ENCODE assay signal across 8 cellular contexts in genomic region chr10:102120987-102121738, GRCh38. TPM values are rescaled to one million over a fixed set of nuclear protein-coding genes. Genes with fewer than 3 reads are reported as not detected.
A peak's percentile ranks its signal among the peaks of the same experiment; 100 is the strongest.
DNase-seq lines count a peak whose midpoint lies in the region; ATAC-seq and TF ChIP-seq lines count a peak whose summit lies in the region.

No MANE protein-coding gene starts in this region.

- peak overlapping the region; percentile 77 for H3K4me3 ChIP-seq in RWPE2 (ENCODE audit: severe bottlenecking)
- H3K4me3 ChIP-seq in dorsolateral prefrontal cortex: peak overlapping the region; percentile 58 to 96 (median 86)
- H3K4me3 ChIP-seq in lower leg skin (ENCODE audit: low read depth, poor library complexity, severe bottlenecking): peak overlapping the region; percentile 78
- H3K4me3 ChIP-seq in suprapubic skin: peak overlapping the region; percentile 73

- 4 to 10% methylated on average over 15 of the region's 15 CpGs for WGBS in lower leg skin, 2 donors
- under 1% methylated on average over 13 of the region's 15 CpGs for WGBS in suprapubic skin

- no peaks in the 10 kb centered on the region for H3K9me3 ChIP-seq in RWPE2 (ENCODE audit: severe bottlenecking)
- no peaks in the 10 kb centered on the region for H3K9me3 ChIP-seq in suprapubic skin

- TF ChIP-seq CTCF in RWPE2 (IDR thresholded peaks at IDR 0.05; ENCODE audit: poor library complexity, severe bottlenecking) (no peak), dorsolateral prefrontal cortex (IDR thresholded peaks at IDR 0.05 in 54 of 56, conservative IDR thresholded peaks at IDR 0.05 in 2 of 56; ENCODE audit: low read depth in 1 of 56, partially characterized antibody in 56 of 56) (no peak), lower leg skin (IDR thresholded peaks at IDR 0.05) (no peak), suprapubic skin (IDR thresholded peaks at IDR 0.05) (no peak)

- peak overlapping the region; percentile 91 for H3K27ac Mint-ChIP-seq in activated CD4-positive, alpha-beta T cell treated with anti-CD3 and anti-CD28 coated beads, Interleukin-2, amount 10 ng/mL, durations not matched to agents 7 days and 5 days

- H3K27ac ChIP-seq in RWPE2 (ENCODE audit: poor library complexity, severe bottlenecking) (peak overlapping the region; percentile 73), dorsolateral prefrontal cortex (peak overlapping the region; percentile 76 to 100 (median 98)), suprapubic skin (peak overlapping the region; percentile 98)

- no peaks in the 10 kb centered on the region for H3K9me3 Mint-ChIP-seq in activated CD4-positive, alpha-beta T cell treated with anti-CD3 and anti-CD28 coated beads, Interleukin-2, amount 10 ng/mL, durations not matched to agents 7 days and 5 days

- H3K27me3 ChIP-seq in RWPE2 (ENCODE audit: insufficient read depth, poor library complexity, severe bottlenecking) (no peaks in the 10 kb centered on the region), dorsolateral prefrontal cortex (no peaks in the 10 kb centered on the region), suprapubic skin (no peaks in the 10 kb centered on the region)

- H3K36me3 Mint-ChIP-seq in activated CD4-positive, alpha-beta T cell treated with anti-CD3 and anti-CD28 coated beads, Interleukin-2, amount 10 ng/mL, durations not matched to agents 7 days and 5 days (ENCODE audit: low read depth): no peaks in the 10 kb centered on the region

- H3K36me3 ChIP-seq in RWPE2 (ENCODE audit: low read depth) (no peaks in the 10 kb centered on the region), suprapubic skin (no peaks in the 10 kb centered on the region)

- H3K4me1 Mint-ChIP-seq in activated CD4-positive, alpha-beta T cell treated with anti-CD3 and anti-CD28 coated beads, Interleukin-2, amount 10 ng/mL, durations not matched to agents 7 days and 5 days: peaks cover 45% of the 10 kb centered on the region

- H3K27me3 Mint-ChIP-seq in activated CD4-positive, alpha-beta T cell treated with anti-CD3 and anti-CD28 coated beads, Interleukin-2, amount 10 ng/mL, durations not matched to agents 7 days and 5 days: no peaks in the 10 kb centered on the region

- H3K4me1 ChIP-seq in RWPE2 (ENCODE audit: insufficient read depth, poor library complexity, severe bottlenecking) (peaks cover 34% of the 10 kb centered on the region), suprapubic skin (peaks cover 48% of the 10 kb centered on the region)

- CTCF ChIA-PET in activated CD4-positive, alpha-beta T cell treated with anti-CD3 and anti-CD28 coated beads, Interleukin-2, amount 10 ng/mL, durations not matched to agents 7 days and 5 days (lab: Charles Lee): interaction anchor here (0.5 to 3.1 kb wide), 5 partner anchors 10 to 398 kb away, joined by 3 to 14 read pairs (median 3); partner anchors contain the start of gene PPRC1

- intact Hi-C loops in dorsolateral prefrontal cortex (cut with DNase I) (loop anchor here (1.0 to 2.0 kb wide), 2 partner anchors 11 to 56 kb away; partner anchors contain the start of gene HPS6 (in 1 of the 2)), lower leg skin (cut with DNase I; ENCODE audit: low total_unique reads) (no loop called here)

- POLR2A ChIA-PET in activated CD4-positive, alpha-beta T cell treated with anti-CD3 and anti-CD28 coated beads, Interleukin-2, amount 10 ng/mL, durations not matched to agents 7 days and 5 days (lab: Charles Lee): no interaction called here

- DNase-seq in activated CD4-positive, alpha-beta T cell treated with anti-CD3 and anti-CD28 coated beads, Interleukin-2, amount 10 ng/mL, durations not matched to agents 7 days and 5 days: no peak
- no peak for DNase-seq in activated CD4-positive, alpha-beta T cell treated with anti-CD3 and anti-CD28 coated beads for 48 hours
- DNase-seq in RWPE2 (ENCODE audit: low spot score) (no peak), dorsolateral prefrontal cortex (peak in 8 of 10 donors; percentile 43 to 83 (median 68)), lower leg skin (ENCODE audit: low spot score in 2 of 2) (peak; percentile 60 to 91), suprapubic skin (ENCODE audit: low spot score in 2 of 2) (peak in 1 of 2 donors; percentile 81), HPDE6-E6E7 (ENCODE audit: extremely low spot score) (no peak), NCI-H345 treated with DMSO at 0.1 percent for 48 hours (lab: John Stamatoyannopoulos, UW; ENCODE audit: unreplicated experiment) (no peak)

- no peak for TF ChIP-seq EP300 in suprapubic skin (IDR thresholded peaks at IDR 0.05)

- H3K4me3 Mint-ChIP-seq in activated CD4-positive, alpha-beta T cell treated with anti-CD3 and anti-CD28 coated beads, Interleukin-2, amount 10 ng/mL, durations not matched to agents 7 days and 5 days: peak overlapping the region; percentile 81

- TF ChIP-seq POLR2A in lower leg skin (IDR thresholded peaks at IDR 0.05) (no peak), suprapubic skin (IDR thresholded peaks at IDR 0.05) (no peak)

- peak; percentile 7; the same call in 1 of the 3 replicates for ATAC-seq in RWPE2 (ENCODE audit: low read depth)

RNA-seq across cellular contexts. Expression of gene LDB1, which starts 1.0 kb away (rescaled TPM):
- total RNA-seq in activated CD4-positive, alpha-beta T cell treated with anti-CD3 and anti-CD28 coated beads, Interleukin-2, amount 10 ng/mL, durations not matched to agents 7 days and 5 days: 100 to 1,000 TPM in 1 of 2 experiments, 10 to 100 TPM in 1; 96.2 to 105 TPM
- 100 to 1,000 TPM in 9 of 120 experiments, 10 to 100 TPM in 111; 51.3 to 110 (median 80.0) TPM for total RNA-seq in dorsolateral prefrontal cortex
- 100 to 1,000 TPM in 2 of 4 donors, 10 to 100 TPM in 2; 80.3 to 109 (median 102) TPM for total RNA-seq in lower leg skin
- total RNA-seq in suprapubic skin: 100 to 1,000 TPM in 2 of 4 donors, 10 to 100 TPM in 2; 62.0 to 217 (median 96.0) TPM

RNA-seq across cellular contexts. Expression of gene PPRC1, which starts 11.7 kb away (rescaled TPM):
- 10 to 100 TPM; 47.7 to 49.4 TPM for total RNA-seq in activated CD4-positive, alpha-beta T cell treated with anti-CD3 and anti-CD28 coated beads, Interleukin-2, amount 10 ng/mL, durations not matched to agents 7 days and 5 days
- total RNA-seq in dorsolateral prefrontal cortex (10 to 100 TPM; 14.6 to 34.0 (median 20.9) TPM), lower leg skin (10 to 100 TPM; 23.5 to 48.1 (median 24.3) TPM), suprapubic skin (10 to 100 TPM; 42.6 to 80.0 (median 55.2) TPM)

RNA-seq across cellular contexts. Expression of gene NOLC1, which starts 31.0 kb away (rescaled TPM):
- 10 to 100 TPM; 80.5 to 81.3 TPM for total RNA-seq in activated CD4-positive, alpha-beta T cell treated with anti-CD3 and anti-CD28 coated beads, Interleukin-2, amount 10 ng/mL, durations not matched to agents 7 days and 5 days
- total RNA-seq in dorsolateral prefrontal cortex: 10 to 100 TPM; 41.2 to 90.6 (median 65.3) TPM
- total RNA-seq in lower leg skin: 10 to 100 TPM; 25.7 to 41.9 (median 39.1) TPM
- 10 to 100 TPM; 47.8 to 94.9 (median 77.9) TPM for total RNA-seq in suprapubic skin

RNA-seq across cellular contexts. Expression of gene HPS6, which starts 56.0 kb away (rescaled TPM):
- total RNA-seq in activated CD4-positive, alpha-beta T cell treated with anti-CD3 and anti-CD28 coated beads, Interleukin-2, amount 10 ng/mL, durations not matched to agents 7 days and 5 days: 10 to 100 TPM; 18.3 to 25.3 TPM
- total RNA-seq in dorsolateral prefrontal cortex (10 to 100 TPM in 118 of 120 experiments, 1 to 10 TPM in 2; 8.7 to 18.4 (median 13.9) TPM), lower leg skin (10 to 100 TPM; 31.2 to 39.2 (median 35.4) TPM), suprapubic skin (10 to 100 TPM; 23.6 to 43.2 (median 31.3) TPM)

Comparison
In these comparisons a context has a peak if more than half of its experiments do, and no peak if none do; other contexts are left out.
1. DNase-seq: peak in dorsolateral prefrontal cortex (8 of 10) and lower leg skin (2 of 2); none in activated CD4-positive, alpha-beta T cell treated with anti-CD3 and anti-CD28 coated beads, Interleukin-2, amount 10 ng/mL, durations not matched to agents 7 days and 5 days (single experiment), activated CD4-positive, alpha-beta T cell treated with anti-CD3 and anti-CD28 coated beads for 48 hours (single experiment), RWPE2 (single experiment), HPDE6-E6E7 (single experiment) and NCI-H345 treated with DMSO at 0.1 percent for 48 hours (single experiment).
2. Peak in every context shown above with its lines, with median percentiles within 50 percentile points of each other: H3K27ac ChIP-seq and H3K4me3 ChIP-seq.